Comparison of ENCODE assay signal across 4 cellular contexts in the genomic region with DNA sequence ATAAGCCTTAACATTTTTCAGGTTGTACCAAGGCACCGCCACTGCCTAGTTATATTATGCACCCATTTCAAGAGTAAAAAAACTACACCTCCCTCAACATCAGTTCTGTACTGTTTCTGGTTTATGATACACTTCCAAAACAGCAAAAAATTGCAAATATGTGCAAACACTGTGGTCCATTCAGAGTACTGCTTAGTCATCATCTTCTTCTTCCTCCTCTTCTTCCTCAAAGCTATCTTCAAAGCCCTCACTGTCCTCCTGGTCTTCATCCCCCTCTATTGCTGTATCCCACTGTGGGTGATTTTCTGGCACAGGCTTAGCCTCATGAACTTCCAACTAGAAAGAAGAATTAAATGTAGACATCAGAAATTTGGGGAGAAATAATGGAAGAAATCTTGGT. TPM values are rescaled to one million over a fixed set of nuclear protein-coding genes. Genes with fewer than 3 reads are reported as not detected.
"Had no signal": no experiment of that assay in that cellular context is flagged by ENCODE, and none has a peak within 500 bp of the region (broad histone marks: within the 10 kb centered on the region; RNA-seq: fewer than 3 reads in every experiment).

No MANE protein-coding gene starts in this region.

RNA-seq across cellular contexts. Expression of gene SCML4, which starts 47.4 kb away (rescaled TPM):
- total RNA-seq: bronchial epithelial cell, NCI-H460, RPMI7951, WTC11 had no signal
